12 cellular contexts compared by ENCODE assay signal in genomic region chr16:27363797-27364196, GRCh38. TPM values are rescaled to one million over a fixed set of nuclear protein-coding genes. Genes with fewer than 3 reads are reported as not detected.
A peak's percentile ranks its signal among the peaks of the same experiment; 100 is the strongest.
DNase-seq lines count a peak whose midpoint lies in the region; ATAC-seq, FAIRE-seq and TF ChIP-seq lines count a peak whose summit lies in the region.
"Had no signal": no experiment of that assay in that cellular context is flagged by ENCODE, and none has a peak within 500 bp of the region (broad histone marks: within the 10 kb centered on the region; RNA-seq: fewer than 3 reads in every experiment).

No MANE protein-coding gene starts in this region.

- H3K9me3 ChIP-seq in endothelial cell of umbilical vein (replicated peaks; ENCODE audit: control insufficient read depth, insufficient read depth, low read length) (no peaks in the 10 kb centered on the region), neutrophil (no peaks in the 10 kb centered on the region)

- no peak overlapping the region for H3K9ac ChIP-seq in endothelial cell of umbilical vein (replicated peaks; ENCODE audit: extremely low read depth, insufficient read depth, low read length)

- H3K4me3 ChIP-seq in endothelial cell of umbilical vein (replicated peaks in 1 of 3; ENCODE audit: insufficient read depth in 1 of 3, low read depth in 1 of 3, low read length in 3 of 3) (no peak overlapping the region), neutrophil (ENCODE audit: low read depth in 1 of 2, low read length in 1 of 2) (no peak overlapping the region)

- peaks cover 6 to 33% of the 10 kb centered on the region in 2 experiments for H3K36me3 ChIP-seq in endothelial cell of umbilical vein (ENCODE audit: control insufficient read depth in 2 of 2, extremely low read depth in 1 of 2, insufficient read depth in 2 of 2, low read length in 2 of 2)
- peaks cover 62% of the 10 kb centered on the region for H3K36me3 ChIP-seq in neutrophil

- no peaks in the 10 kb centered on the region for H4K20me1 ChIP-seq in endothelial cell of umbilical vein (replicated peaks; ENCODE audit: control insufficient read depth, extremely low read depth, insufficient read depth, low read length)

- DNase-seq in DMS53 (lab: John Stamatoyannopoulos, UW) (peak; percentile 15), DMS53 treated with DMSO at 0.1 percent for 48 hours (lab: John Stamatoyannopoulos, UW; ENCODE audit: unreplicated experiment) (no peak), NCI-H510A (lab: John Stamatoyannopoulos, UW) (peak; percentile 19), endothelial cell of umbilical vein (ENCODE audit: low read depth, low spot score) (peak; percentile 20), NCI-H128 (lab: John Stamatoyannopoulos, UW; ENCODE audit: unreplicated experiment) (no peak)
- DNase-seq in stimulated activated naive CD4-positive, alpha-beta T cell (lab: John Stamatoyannopoulos, UW): no peak
- DNase-seq: 8988T; activated CD4-positive, alpha-beta T cell treated with anti-CD3 and anti-CD28 coated beads, Interleukin-2, amount 50 U/mL, for 1 hour; HCEC 1CT; left cardiac atrium had no signal

- H3K27ac ChIP-seq in endothelial cell of umbilical vein (ENCODE audit: insufficient read depth, low read depth, low read length) (no peak overlapping the region), neutrophil (peak overlapping the region; percentile 60)

- FAIRE-seq in endothelial cell of umbilical vein (lab: Jason Lieb, UNC): no peak

- no peak for TF ChIP-seq POLR2A in endothelial cell of umbilical vein (IDR thresholded peaks at IDR 0.05; ENCODE audit: low read depth, low read length)

- CTCF ChIA-PET in endothelial cell of umbilical vein (lab: Charles Lee): interaction anchor here (1.2 to 3.4 kb wide), 2 partner anchors 8 to 129 kb away, joined by 3 to 20 read pairs; no protein-coding TSS in a partner anchor

- no peak overlapping the region for H2AFZ ChIP-seq in endothelial cell of umbilical vein (ENCODE audit: low read depth, low read length)

- dilution Hi-C loops in endothelial cell of umbilical vein (cut with MboI; ENCODE audit: extremely low pct_ligation_motif_present, low sequenced_read_pairs): no loop called here

- H3K79me2 ChIP-seq in endothelial cell of umbilical vein (ENCODE audit: control insufficient read depth, insufficient read depth, low read length): no peaks in the 10 kb centered on the region

- intact Hi-C loops in endothelial cell of umbilical vein (cut with micrococcal nuclease): no loop called here

- BruUV-seq in endothelial cell of umbilical vein (replicated peaks; lab: Mats Ljungman, UMichigan): no TSS peak

- POLR2A ChIA-PET in endothelial cell of umbilical vein (lab: Charles Lee): no interaction called here

- peaks cover 22% of the 10 kb centered on the region for H3K4me1 ChIP-seq in endothelial cell of umbilical vein (ENCODE audit: control insufficient read depth, extremely low read depth, insufficient read depth, low read length)
- H3K4me1 ChIP-seq in neutrophil (ENCODE audit: control insufficient read depth in 1 of 2, insufficient read depth in 1 of 2, low read depth in 1 of 2, low read length in 1 of 2): peaks cover 18 to 27% of the 10 kb centered on the region in 2 experiments

- TF ChIP-seq CTCF in endothelial cell of umbilical vein (IDR thresholded peaks at IDR 0.05; ENCODE audit: extremely low read depth in 1 of 2, insufficient read depth in 1 of 2, low read depth in 1 of 2, low read length in 2 of 2): no peak
- TF ChIP-seq CTCF in neutrophil (IDR thresholded peaks at IDR 0.05): no peak

- no peak for ATAC-seq in GM18517 (IDR thresholded peaks at IDR 0.05; ENCODE audit: unreplicated experiment)

- no peaks in the 10 kb centered on the region for H3K9me1 ChIP-seq in endothelial cell of umbilical vein (replicated peaks; ENCODE audit: control insufficient read depth, extremely low read depth, insufficient read depth, low read length)

- no peaks in the 10 kb centered on the region for H3K27me3 ChIP-seq in endothelial cell of umbilical vein (ENCODE audit: control insufficient read depth in 2 of 2, insufficient read depth in 2 of 2, low read length in 2 of 2)
- H3K27me3 ChIP-seq in neutrophil: no peaks in the 10 kb centered on the region

- H3K4me2 ChIP-seq in endothelial cell of umbilical vein (ENCODE audit: insufficient read depth, low read length): no peak overlapping the region

TF ChIP-seq in endothelial cell of umbilical vein, 7 proteins besides CTCF, POLR2A, EP300 and RAD21:
- TF ChIP-seq JUN (IDR thresholded peaks at IDR 0.05; ENCODE audit: borderline replicate concordance, insufficient read depth, insufficient read length, low read depth) (no peak), MYC (IDR thresholded peaks at IDR 0.05; ENCODE audit: low read depth, low read length) (no peak), FOS (IDR thresholded peaks at IDR 0.05; ENCODE audit: borderline replicate concordance, insufficient read depth, low read length) (no peak), GATA2 (IDR thresholded peaks at IDR 0.05; ENCODE audit: insufficient read depth, insufficient read length, low read depth, low read length) (no peak), EZH2 (IDR thresholded peaks at IDR 0.05; ENCODE audit: borderline replicate concordance, low read depth, low read length, severe bottlenecking) (no peak), MAX (IDR thresholded peaks at IDR 0.05; ENCODE audit: insufficient read depth, insufficient read length) (no peak), POLR2AphosphoS5 (IDR thresholded peaks at IDR 0.05; ENCODE audit: insufficient read depth, low read depth, low read length) (no peak)

RNA-seq across cellular contexts. Expression of gene IL21R, which starts 38.2 kb away (rescaled TPM):
- not detected in 2 replicates for total RNA-seq in endothelial cell of umbilical vein
- polyA plus RNA-seq in endothelial cell of umbilical vein: 0.03 TPM in 2 replicates
- polyA plus RNA-seq in endothelial cell of umbilical vein (2011; cell fraction: cytosol; rRNA removed): 0.03 and 0.06 TPM in 2 replicates
- polyA plus RNA-seq in endothelial cell of umbilical vein (2011; cell fraction: nucleus; rRNA removed): not detected in 2 replicates
- polyA plus RNA-seq in endothelial cell of umbilical vein (2012): not detected in 2 replicates
- polyA minus RNA-seq in endothelial cell of umbilical vein: 1.3 TPM in 1 of 2 replicates, not detected in the other
- not detected for polyA minus RNA-seq in endothelial cell of umbilical vein (2011; cell fraction: cytosol; rRNA and poly(A)+ RNA removed)
- not detected in 2 replicates for polyA minus RNA-seq in endothelial cell of umbilical vein (2011; cell fraction: nucleus; rRNA and poly(A)+ RNA removed)

RNA-seq across cellular contexts. Expression of gene IL4R, which starts 50.0 kb away (rescaled TPM):
- 139 and 150 TPM in 2 replicates for total RNA-seq in endothelial cell of umbilical vein
- 138 and 146 TPM in 2 replicates for polyA plus RNA-seq in endothelial cell of umbilical vein
- 66.6 and 74.7 TPM in 2 replicates for polyA plus RNA-seq in endothelial cell of umbilical vein (2011; cell fraction: cytosol; rRNA removed)
- 157 and 166 TPM in 2 replicates for polyA plus RNA-seq in endothelial cell of umbilical vein (2011; cell fraction: nucleus; rRNA removed)
- 42.3 and 46.7 TPM in 2 replicates for polyA plus RNA-seq in endothelial cell of umbilical vein (2012)
- polyA minus RNA-seq in endothelial cell of umbilical vein: 178 and 179 TPM in 2 replicates
- polyA minus RNA-seq in endothelial cell of umbilical vein (2011; cell fraction: cytosol; rRNA and poly(A)+ RNA removed): 15.6 TPM
- 84.3 and 84.5 TPM in 2 replicates for polyA minus RNA-seq in endothelial cell of umbilical vein (2011; cell fraction: nucleus; rRNA and poly(A)+ RNA removed)

Comparison
In these comparisons a context has a peak if more than half of its experiments do, and no peak if none do; other contexts are left out.
1. DNase-seq: peak in DMS53 (single experiment), NCI-H510A (single experiment) and endothelial cell of umbilical vein (single experiment); none in DMS53 treated with DMSO at 0.1 percent for 48 hours (single experiment), stimulated activated naive CD4-positive, alpha-beta T cell (0 of 6) and NCI-H128 (single experiment).